ENCODE assay signal across 8 cellular contexts in genomic region chr3:179181993-179182551, GRCh38. TPM values are rescaled to one million over a fixed set of nuclear protein-coding genes. Genes with fewer than 3 reads are reported as not detected.
DNase-seq lines count a peak whose midpoint lies in the region; ATAC-seq and TF ChIP-seq lines count a peak whose summit lies in the region.

No MANE protein-coding gene starts in this region.

- H3K4me1 Mint-ChIP-seq in activated T-helper 2 cell treated with anti-CD3 and anti-CD28 coated beads, Interferon-gamma antibody, Interleukin-2, Interleukin-4, amounts not matched to agents 10 μg/mL and 5 μg/mL and 100 μg/mL, durations not matched to agents 14 hours and 24 hours and 36 hours (ENCODE audit: low read depth): peaks cover 11% of the 10 kb centered on the region

- H3K4me1 ChIP-seq in HCT116 (ENCODE audit: control insufficient read depth in 1 of 2, insufficient read depth in 2 of 2, low read length in 2 of 2) (no peaks in the 10 kb centered on the region), left lung (peaks cover 0 to 43% of the 10 kb centered on the region in 2 donors)

- no peak overlapping the region for H2AFZ ChIP-seq in HCT116 (ENCODE audit: low read depth, low read length, poor library complexity, severe bottlenecking)

- H3K9me2 ChIP-seq in HCT116 (ENCODE audit: insufficient read depth): no peaks in the 10 kb centered on the region

- peak; percentile 52; the same call in 1 of the 2 replicates for ATAC-seq in HCT116
- peak; percentile 45 for ATAC-seq in left lung
- ATAC-seq in GM21717 (IDR thresholded peaks at IDR 0.05; ENCODE audit: unreplicated experiment): no peak
- ATAC-seq in HG03442 (IDR thresholded peaks at IDR 0.05; ENCODE audit: unreplicated experiment): no peak

- RAD21 ChIA-PET in HCT116 (lab: Charles Lee; ENCODE audit: low non-redundant PET in 1 of 2, low total read pairs in 2 of 2, uncharacterized antibody in 2 of 2, unreplicated experiment in 2 of 2): no interaction called here

- no peak for TF ChIP-seq POLR2A in HCT116 (IDR thresholded peaks at IDR 0.05; ENCODE audit: borderline replicate concordance, extremely low read depth, insufficient read depth, insufficient read length)

- no peaks in the 10 kb centered on the region for H3K27me3 ChIP-seq in HCT116 (ENCODE audit: insufficient read depth, low read length)
- H3K27me3 ChIP-seq in left lung: no peaks in the 10 kb centered on the region

- H3K9me3 Mint-ChIP-seq in activated T-helper 2 cell treated with anti-CD3 and anti-CD28 coated beads, Interferon-gamma antibody, Interleukin-2, Interleukin-4, amounts not matched to agents 10 μg/mL and 5 μg/mL and 100 μg/mL, durations not matched to agents 14 hours and 24 hours and 36 hours: no peaks in the 10 kb centered on the region

- POLR2A ChIA-PET in HCT116 (lab: Charles Lee): no interaction called here

- TF ChIP-seq RAD21 in HCT116 (IDR thresholded peaks at IDR 0.05; ENCODE audit: low read depth): no peak

- intact Hi-C loops in HCT116 (cut with micrococcal nuclease): no loop called here
- intact Hi-C loops in activated T-helper 2 cell treated with anti-CD3 and anti-CD28 coated beads, Interferon-gamma antibody, Interleukin-2, Interleukin-4, amounts not matched to agents 10 μg/mL and 5 μg/mL and 100 μg/mL, durations not matched to agents 14 hours and 24 hours and 36 hours (cut with micrococcal nuclease): loop anchor here (1.0 to 2.0 kb wide), 3 partner anchors 13 to 55 kb away; no protein-coding TSS in a partner anchor
- intact Hi-C loops in left lung (cut with DNase I): no loop called here

- H3K36me3 ChIP-seq in HCT116 (ENCODE audit: control insufficient read depth in 1 of 2, insufficient read depth in 2 of 2, low read length in 2 of 2) (no peaks in the 10 kb centered on the region), left lung (no peaks in the 10 kb centered on the region)

- in situ Hi-C loops in ACHN (cut with HindIII; ENCODE audit: low pct_ligation_motif_present, low pct_unique_long_range_greater_than_20kb, low sequenced_read_pairs): no loop called here

- CTCF ChIA-PET in HCT116 (lab: Charles Lee): no interaction called here

- H3K9me3 ChIP-seq in HCT116 (ENCODE audit: control insufficient read depth in 1 of 2, insufficient read depth in 1 of 2, low read depth in 1 of 2, low read length in 2 of 2) (no peaks in the 10 kb centered on the region), left lung (no peaks in the 10 kb centered on the region)

- H4K20me1 ChIP-seq in HCT116 (ENCODE audit: insufficient read depth): no peaks in the 10 kb centered on the region

- H3K27ac ChIP-seq in HCT116 (ENCODE audit: low read depth, low read length) (no peak overlapping the region), left lung (peak overlapping the region in 1 of 2 donors; percentile 6)

- no peak overlapping the region for H3K4me3 ChIP-seq in HCT116 (replicated peaks in 1 of 2; ENCODE audit: low read depth in 1 of 2, low read length in 2 of 2)
- no peak overlapping the region for H3K4me3 ChIP-seq in left lung

- H3K27me3 Mint-ChIP-seq in activated T-helper 2 cell treated with anti-CD3 and anti-CD28 coated beads, Interferon-gamma antibody, Interleukin-2, Interleukin-4, amounts not matched to agents 10 μg/mL and 5 μg/mL and 100 μg/mL, durations not matched to agents 14 hours and 24 hours and 36 hours (ENCODE audit: low read depth): peaks cover 2% of the 10 kb centered on the region

- H3K4me2 ChIP-seq in HCT116 (ENCODE audit: low read length): no peak overlapping the region

- H3K79me2 ChIP-seq in HCT116 (ENCODE audit: insufficient read depth, low read length): peaks cover under 1% of the 10 kb centered on the region; the same call in 1 of the 2 replicates

- no TSS peak for BruUV-seq in HCT116 (replicated peaks; lab: Mats Ljungman, UMichigan)

- no peak overlapping the region for H3K9ac ChIP-seq in HCT116 (ENCODE audit: low read length)

- H3K36me3 Mint-ChIP-seq in activated T-helper 2 cell treated with anti-CD3 and anti-CD28 coated beads, Interferon-gamma antibody, Interleukin-2, Interleukin-4, amounts not matched to agents 10 μg/mL and 5 μg/mL and 100 μg/mL, durations not matched to agents 14 hours and 24 hours and 36 hours (ENCODE audit: low read depth): peaks cover 3% of the 10 kb centered on the region

- DNase-seq in ACHN: peak; percentile 23
- no peak for DNase-seq in HCT116 (ENCODE audit: low read depth, low spot score)
- no peak for DNase-seq in activated T-helper 2 cell treated with anti-CD3 and anti-CD28 coated beads, Interferon-gamma antibody, Interleukin-2, Interleukin-4, amounts not matched to agents 10 μg/mL and 5 μg/mL and 100 μg/mL, durations not matched to agents 14 hours and 24 hours and 36 hours (ENCODE audit: low spot score)
- DNase-seq in left lung: no peak
- DNase-seq in SIG-M5 (lab: John Stamatoyannopoulos, UW): no peak
- DNase-seq in pons (ENCODE audit: low spot score): no peak

- peak overlapping the region; percentile 39 for H3K27ac Mint-ChIP-seq in activated T-helper 2 cell treated with anti-CD3 and anti-CD28 coated beads, Interferon-gamma antibody, Interleukin-2, Interleukin-4, amounts not matched to agents 10 μg/mL and 5 μg/mL and 100 μg/mL, durations not matched to agents 14 hours and 24 hours and 36 hours

- peak overlapping the region; percentile 18 for H3K4me3 Mint-ChIP-seq in activated T-helper 2 cell treated with anti-CD3 and anti-CD28 coated beads, Interferon-gamma antibody, Interleukin-2, Interleukin-4, amounts not matched to agents 10 μg/mL and 5 μg/mL and 100 μg/mL, durations not matched to agents 14 hours and 24 hours and 36 hours (ENCODE audit: low read depth)

- TF ChIP-seq CTCF in HCT116 (IDR thresholded peaks at IDR 0.05 in 2 of 3, conservative IDR thresholded peaks at IDR 0.05 in 1 of 3; ENCODE audit: borderline replicate concordance in 1 of 3, insufficient read depth in 1 of 3, low read depth in 2 of 3, low read length in 2 of 3) (no peak), left lung (IDR thresholded peaks at IDR 0.05) (no peak)

TF ChIP-seq in HCT116, 20 proteins besides CTCF, POLR2A, EP300 and RAD21 (continues in another document):
- TF ChIP-seq, protein P1, sequence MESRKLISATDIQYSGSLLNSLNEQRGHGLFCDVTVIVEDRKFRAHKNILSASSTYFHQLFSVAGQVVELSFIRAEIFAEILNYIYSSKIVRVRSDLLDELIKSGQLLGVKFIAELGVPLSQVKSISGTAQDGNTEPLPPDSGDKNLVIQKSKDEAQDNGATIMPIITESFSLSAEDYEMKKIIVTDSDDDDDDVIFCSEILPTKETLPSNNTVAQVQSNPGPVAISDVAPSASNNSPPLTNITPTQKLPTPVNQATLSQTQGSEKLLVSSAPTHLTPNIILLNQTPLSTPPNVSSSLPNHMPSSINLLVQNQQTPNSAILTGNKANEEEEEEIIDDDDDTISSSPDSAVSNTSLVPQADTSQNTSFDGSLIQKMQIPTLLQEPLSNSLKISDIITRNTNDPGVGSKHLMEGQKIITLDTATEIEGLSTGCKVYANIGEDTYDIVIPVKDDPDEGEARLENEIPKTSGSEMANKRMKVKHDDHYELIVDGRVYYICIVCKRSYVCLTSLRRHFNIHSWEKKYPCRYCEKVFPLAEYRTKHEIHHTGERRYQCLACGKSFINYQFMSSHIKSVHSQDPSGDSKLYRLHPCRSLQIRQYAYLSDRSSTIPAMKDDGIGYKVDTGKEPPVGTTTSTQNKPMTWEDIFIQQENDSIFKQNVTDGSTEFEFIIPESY (IDR thresholded peaks at IDR 0.05; ENCODE audit: extremely low read depth, insufficient replicate concordance, low read length): no peak
- TF ChIP-seq, protein P2, sequence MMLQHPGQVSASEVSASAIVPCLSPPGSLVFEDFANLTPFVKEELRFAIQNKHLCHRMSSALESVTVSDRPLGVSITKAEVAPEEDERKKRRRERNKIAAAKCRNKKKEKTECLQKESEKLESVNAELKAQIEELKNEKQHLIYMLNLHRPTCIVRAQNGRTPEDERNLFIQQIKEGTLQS (IDR thresholded peaks at IDR 0.05): no peak
- TF ChIP-seq ZFX (IDR thresholded peaks at IDR 0.05): no peak
- TF ChIP-seq JUND (IDR thresholded peaks at IDR 0.05): no peak
- no peak for TF ChIP-seq YY1 (IDR thresholded peaks at IDR 0.05; ENCODE audit: extremely low read depth, insufficient replicate concordance, low read depth, low read length)
- TF ChIP-seq MAX (IDR thresholded peaks at IDR 0.05): no peak
- no peak for TF ChIP-seq FOSL1 (IDR thresholded peaks at IDR 0.05; ENCODE audit: low read depth)
- no peak for TF ChIP-seq SIN3A (IDR thresholded peaks at IDR 0.05; ENCODE audit: low read depth)
- TF ChIP-seq CEBPB (IDR thresholded peaks at IDR 0.05; ENCODE audit: low read depth): no peak
- TF ChIP-seq ZNF274 (IDR thresholded peaks at IDR 0.05; ENCODE audit: low read depth, low read length): no peak
- no peak for TF ChIP-seq EZH2 (IDR thresholded peaks at IDR 0.05)

RNA-seq across cellular contexts. Expression of gene PIK3CA, which starts 33.9 kb away (rescaled TPM):
- total RNA-seq in HCT116 (2021; ENCODE audit: unreplicated experiment) (17.9 TPM), left lung (10 to 100 TPM; 25.3 to 29.7 TPM)
- 4.4 and 4.7 TPM in 2 replicates for polyA plus RNA-seq in HCT116 (2012)
- total RNA-seq in activated T-helper 2 cell treated with anti-CD3 and anti-CD28 coated beads, Interferon-gamma antibody, Interleukin-2, Interleukin-4, amounts not matched to agents 10 μg/mL and 5 μg/mL and 100 μg/mL, durations not matched to agents 14 hours and 24 hours and 36 hours: 16.3 and 19.6 TPM in 2 replicates

Comparison
In these comparisons a context has a peak if more than half of its experiments do, and no peak if none do; other contexts are left out.
1. ATAC-seq: peak in HCT116 (single experiment) and left lung (single experiment); none in GM21717 (single experiment) and HG03442 (single experiment).